In the genomic region with DNA sequence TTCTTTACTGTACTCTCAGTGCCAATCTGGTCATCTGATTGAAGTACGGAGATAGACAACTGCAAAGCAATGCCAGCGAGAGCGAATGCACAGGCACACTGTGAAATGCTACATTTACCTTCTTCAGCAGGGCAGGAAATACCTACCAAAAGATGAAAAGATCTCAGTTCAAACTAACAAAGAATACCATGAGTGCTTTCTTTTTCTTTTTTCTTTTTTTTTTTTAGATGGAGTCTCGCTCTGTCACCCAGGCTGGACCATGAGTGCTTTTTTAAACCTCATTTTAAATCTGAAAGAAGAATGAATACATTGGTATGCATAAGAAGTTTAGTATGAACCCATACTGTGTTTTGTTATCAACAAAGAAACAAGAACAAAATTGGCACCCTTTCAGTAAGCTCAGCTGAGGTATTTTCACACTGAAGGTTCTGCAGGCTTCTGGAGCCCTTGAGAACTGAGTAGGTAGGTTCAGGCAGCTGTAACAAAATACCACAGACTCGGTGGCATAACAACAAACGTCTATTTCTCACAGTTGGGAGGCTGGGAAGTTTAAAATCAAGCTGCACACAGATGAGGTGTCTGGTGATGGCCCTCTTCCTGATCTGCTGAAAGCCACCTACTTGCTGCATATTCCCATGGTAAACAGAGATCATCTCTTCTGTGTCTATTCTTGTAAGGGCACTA, we compare ENCODE assay signal across 17 cellular contexts. TPM values are rescaled to one million over a fixed set of nuclear protein-coding genes. Genes with fewer than 3 reads are reported as not detected.
A peak's percentile ranks its signal among the peaks of the same experiment; 100 is the strongest.
DNase-seq lines count a peak whose midpoint lies in the region; ATAC-seq and TF ChIP-seq lines count a peak whose summit lies in the region.
"Had no signal": no experiment of that assay in that cellular context is flagged by ENCODE, and none has a peak within 500 bp of the region (broad histone marks: within the 10 kb centered on the region; RNA-seq: fewer than 3 reads in every experiment).

No MANE protein-coding gene starts in this region.

- no peak overlapping the region for H3K56ac ChIP-seq in IMR-90 (ENCODE audit: extremely low read depth, insufficient read depth, low read length)
- no peak overlapping the region for H3K56ac ChIP-seq in mesendoderm (ENCODE audit: low read length)

- H2BK5ac ChIP-seq in IMR-90 (ENCODE audit: low read depth, low read length, poor library complexity, severe bottlenecking) (no peak overlapping the region), mesendoderm (ENCODE audit: low read length) (no peak overlapping the region)

- no peak for TF ChIP-seq POLR2A in IMR-90 (IDR thresholded peaks at IDR 0.05; ENCODE audit: low read depth, low read length)

- H3K4me1 ChIP-seq in IMR-90 (ENCODE audit: control insufficient read depth, insufficient read depth, low read length) (peaks cover 15% of the 10 kb centered on the region), mesendoderm (ENCODE audit: control insufficient read depth, low read depth, low read length) (no peaks in the 10 kb centered on the region), mammary epithelial cell (ENCODE audit: insufficient read depth, low read length) (peaks cover 43% of the 10 kb centered on the region)
- H3K4me1 ChIP-seq: SJSA1 had no signal

- WGBS in IMR-90 (ENCODE audit: extremely low coverage in 2 of 2, insufficient read length in 1 of 2), 2 experiments: no CpG with 5 or more reads among the region's 6 CpGs
- no CpG with 5 or more reads among the region's 6 CpGs for WGBS in mesendoderm (ENCODE audit: extremely low coverage, insufficient coverage, low lambda C conversion rate)
- WGBS in mammary epithelial cell (ENCODE audit: low coverage, missing lambda C conversion rate): 63% methylated on average over 5 of the region's 6 CpGs

- dilution Hi-C loops in IMR-90 (cut with HindIII; ENCODE audit: low sequenced_read_pairs, unreplicated experiment) (no loop called here), mammary epithelial cell (cut with HindIII; ENCODE audit: low sequenced_read_pairs) (loop anchor here (5.0 kb wide), 1 partner anchor 101 kb away; no protein-coding TSS in a partner anchor)

- intact Hi-C loops in IMR-90 (cut with micrococcal nuclease) (loop anchor here (5.0 to 10.0 kb wide), 2 partner anchors 191 to 531 kb away; a partner anchor contains a TSS), mammary epithelial cell (cut with micrococcal nuclease) (no loop called here)
- intact Hi-C loops in activated T-helper 2 cell treated with anti-CD3 and anti-CD28 coated beads, Interferon-gamma antibody, Interleukin-2, Interleukin-4, amounts not matched to agents 10 μg/mL and 5 μg/mL and 100 μg/mL, durations not matched to agents 14 hours and 24 hours and 36 hours (cut with micrococcal nuclease): loop anchor here (5.0 to 10.0 kb wide), 2 partner anchors 34 to 249 kb away; a partner anchor contains a TSS

- H2BK20ac ChIP-seq in IMR-90 (ENCODE audit: low read depth, low read length): no peak overlapping the region

- no peak for TF ChIP-seq RAD21 in IMR-90 (IDR thresholded peaks at IDR 0.05; ENCODE audit: low read length)

- DNase-seq in DMS79 (lab: John Stamatoyannopoulos, UW): peak; percentile 17
- peak; percentile 36 for DNase-seq in IMR-90
- no peak for DNase-seq in activated T-helper 2 cell treated with anti-CD3 and anti-CD28 coated beads, Interferon-gamma antibody, Interleukin-2, Interleukin-4, amounts not matched to agents 10 μg/mL and 5 μg/mL and 100 μg/mL, durations not matched to agents 14 hours and 24 hours and 36 hours (ENCODE audit: low spot score)
- no peak for DNase-seq in naive B cell
- DNase-seq in mesendoderm: no peak
- DNase-seq in NCI-H1092 (lab: John Stamatoyannopoulos, UW): no peak
- no peak for DNase-seq in mammary epithelial cell
- DNase-seq in GM13977 (ENCODE audit: low spot score): no peak
- DNase-seq: GF-D8, H7, hippocampal formation, left ventricle myocardium inferior, NCI-H2081 treated with DMSO at 0.1 percent for 48 hours had no signal

- H3K4me1 Mint-ChIP-seq in activated T-helper 2 cell treated with anti-CD3 and anti-CD28 coated beads, Interferon-gamma antibody, Interleukin-2, Interleukin-4, amounts not matched to agents 10 μg/mL and 5 μg/mL and 100 μg/mL, durations not matched to agents 14 hours and 24 hours and 36 hours (ENCODE audit: low read depth): peaks cover 75% of the 10 kb centered on the region
- peaks cover 66 to 90% (median 75%) of the 10 kb centered on the region in 3 donors for H3K4me1 Mint-ChIP-seq in naive B cell

- CTCF ChIA-PET in IMR-90 (lab: Yijun Ruan, JAX) (interaction anchor here (0.6 to 1.4 kb wide), 2 partner anchors 102 to 174 kb away, joined by 3 read pairs; no protein-coding TSS in a partner anchor), mammary epithelial cell (lab: Charles Lee; ENCODE audit: low non-redundant PET) (no interaction called here)

- no peaks in the 10 kb centered on the region for H3K9me3 Mint-ChIP-seq in activated T-helper 2 cell treated with anti-CD3 and anti-CD28 coated beads, Interferon-gamma antibody, Interleukin-2, Interleukin-4, amounts not matched to agents 10 μg/mL and 5 μg/mL and 100 μg/mL, durations not matched to agents 14 hours and 24 hours and 36 hours
- H3K9me3 Mint-ChIP-seq in naive B cell: peaks cover 0 to 5% (median 1%) of the 10 kb centered on the region in 7 donors
- H3K9me3 Mint-ChIP-seq: CD14-positive monocyte had no signal

- no peak overlapping the region for H2AK9ac ChIP-seq in IMR-90 (replicated peaks; ENCODE audit: low read depth, low read length, poor library complexity)

- peak overlapping the region; percentile 6 for H3K27ac Mint-ChIP-seq in activated T-helper 2 cell treated with anti-CD3 and anti-CD28 coated beads, Interferon-gamma antibody, Interleukin-2, Interleukin-4, amounts not matched to agents 10 μg/mL and 5 μg/mL and 100 μg/mL, durations not matched to agents 14 hours and 24 hours and 36 hours
- peak overlapping the region; percentile 34 to 93 (median 73) for H3K27ac Mint-ChIP-seq in naive B cell

- H4K20me1 ChIP-seq in IMR-90 (ENCODE audit: insufficient read depth, low read length) (no peaks in the 10 kb centered on the region), mammary epithelial cell (ENCODE audit: insufficient read depth, low read length) (no peaks in the 10 kb centered on the region)

- TF ChIP-seq CTCF in IMR-90 (conservative IDR thresholded peaks at IDR 0.05; ENCODE audit: low read depth, low read length): no peak
- no peak for TF ChIP-seq CTCF in mammary epithelial cell (conservative IDR thresholded peaks at IDR 0.05 in 1 of 2, IDR thresholded peaks at IDR 0.05 in 1 of 2; ENCODE audit: extremely low read depth in 1 of 2, insufficient read depth in 1 of 2, low read depth in 1 of 2, low read length in 2 of 2)
- TF ChIP-seq CTCF in GM13977 (IDR thresholded peaks at IDR 0.05; ENCODE audit: extremely low read depth, insufficient read depth, missing control alignments): no peak

- ATAC-seq in IMR-90 (ENCODE audit: low read depth): no peak
- ATAC-seq in naive B cell (ENCODE audit: low read depth in 2 of 2): no peak

- no peak overlapping the region for H4K91ac ChIP-seq in IMR-90 (ENCODE audit: insufficient read depth, low read depth, low read length)

- no peak overlapping the region; the same call in 1 of the 2 replicates for H3K18ac ChIP-seq in IMR-90 (ENCODE audit: low read depth, low read length)
- no peak overlapping the region for H3K18ac ChIP-seq in mesendoderm (ENCODE audit: low read length)

- no peak overlapping the region for H4K5ac ChIP-seq in IMR-90 (ENCODE audit: low read depth, low read length)
- H4K5ac ChIP-seq in mesendoderm (ENCODE audit: low read length): no peak overlapping the region

- H3K4me2 ChIP-seq in IMR-90 (ENCODE audit: low read depth, low read length) (no peak overlapping the region), mesendoderm (ENCODE audit: low read length) (no peak overlapping the region), mammary epithelial cell (ENCODE audit: insufficient read depth, low read depth, low read length) (no peak overlapping the region)

- H3K14ac ChIP-seq in IMR-90 (replicated peaks; ENCODE audit: low read depth, low read length): 0 out of 2 replicates have a peak overlapping the region, but pooled peaks have one; percentile 34

- POLR2A ChIA-PET in IMR-90 (lab: Charles Lee; ENCODE audit: unreplicated experiment): no interaction called here

- H4K8ac ChIP-seq in IMR-90 (ENCODE audit: low read depth in 2 of 2, low read length in 2 of 2) (no peak overlapping the region), mesendoderm (ENCODE audit: low read depth, low read length) (no peak overlapping the region)

- H3K4me3 Mint-ChIP-seq in activated T-helper 2 cell treated with anti-CD3 and anti-CD28 coated beads, Interferon-gamma antibody, Interleukin-2, Interleukin-4, amounts not matched to agents 10 μg/mL and 5 μg/mL and 100 μg/mL, durations not matched to agents 14 hours and 24 hours and 36 hours (ENCODE audit: low read depth): peak overlapping the region; percentile 31
- peak overlapping the region in 7 of 8 donors; percentile 28 to 73 (median 47) for H3K4me3 Mint-ChIP-seq in naive B cell
- H3K4me3 Mint-ChIP-seq: CD14-positive monocyte had no signal

- H3K4ac ChIP-seq in IMR-90 (ENCODE audit: low read depth, low read length) (no peak overlapping the region), mesendoderm (ENCODE audit: low read depth, low read length) (no peak overlapping the region)

- H3K36me3 Mint-ChIP-seq in activated T-helper 2 cell treated with anti-CD3 and anti-CD28 coated beads, Interferon-gamma antibody, Interleukin-2, Interleukin-4, amounts not matched to agents 10 μg/mL and 5 μg/mL and 100 μg/mL, durations not matched to agents 14 hours and 24 hours and 36 hours (ENCODE audit: low read depth): no peaks in the 10 kb centered on the region
- no peaks in the 10 kb centered on the region for H3K36me3 Mint-ChIP-seq in naive B cell
- H3K36me3 Mint-ChIP-seq: CD14-positive monocyte had no signal

- H3K27ac ChIP-seq in IMR-90 (ENCODE audit: insufficient read depth, low read length): no peak overlapping the region
- no peak overlapping the region for H3K27ac ChIP-seq in mesendoderm (ENCODE audit: low read depth, low read length)
- no peak overlapping the region for H3K27ac ChIP-seq in mammary epithelial cell (ENCODE audit: insufficient read depth, low read depth, low read length)
- H3K27ac ChIP-seq: esophagus muscularis mucosa, left ventricle myocardium inferior, SJSA1, VCaP had no signal

- H3K9me1 ChIP-seq in IMR-90 (ENCODE audit: insufficient read depth, low read length): no peaks in the 10 kb centered on the region

- H3K79me2 ChIP-seq in mesendoderm (ENCODE audit: control insufficient read depth, insufficient read depth, low read length) (no peaks in the 10 kb centered on the region), mammary epithelial cell (ENCODE audit: insufficient read depth, low read length) (no peaks in the 10 kb centered on the region)

- H3K79me1 ChIP-seq in IMR-90 (ENCODE audit: low read depth in 1 of 2, low read length in 2 of 2) (no peaks in the 10 kb centered on the region), mesendoderm (ENCODE audit: low read length) (no peaks in the 10 kb centered on the region)

- H3K4me3 ChIP-seq in IMR-90 (ENCODE audit: insufficient read depth, low read depth, low read length) (no peak overlapping the region), mesendoderm (ENCODE audit: low read length) (no peak overlapping the region), mammary epithelial cell (replicated peaks in 1 of 3; ENCODE audit: insufficient read depth in 1 of 3, low read depth in 2 of 3, low read length in 3 of 3) (no peak overlapping the region)
- H3K4me3 ChIP-seq: esophagus muscularis mucosa, left ventricle myocardium inferior, SJSA1 had no signal

- no peak overlapping the region for H3K23ac ChIP-seq in IMR-90 (ENCODE audit: low read depth, low read length)
- H3K23ac ChIP-seq in mesendoderm (ENCODE audit: low read length): no peak overlapping the region

- BruUV-seq in IMR-90 (replicated peaks; lab: Mats Ljungman, UMichigan) (no TSS peak), mammary epithelial cell (replicated peaks; lab: Mats Ljungman, UMichigan) (no TSS peak)

- H2BK15ac ChIP-seq in IMR-90 (ENCODE audit: low read depth, low read length) (no peak overlapping the region), mesendoderm (replicated peaks; ENCODE audit: low read depth) (no peak overlapping the region)

- in situ Hi-C loops in IMR-90 (cut with MboI; ENCODE audit: low sequenced_read_pairs) (loop anchor here (10.0 kb wide), 3 partner anchors 109 to 539 kb away; no protein-coding TSS in a partner anchor), mammary epithelial cell (cut with MboI; ENCODE audit: low sequenced_read_pairs in 2 of 2) (loop anchor here in 1 of 2 donors (10.0 kb wide), 1 partner anchor 179 kb away; no protein-coding TSS in a partner anchor), GM13977 (cut with MboI; ENCODE audit: low pct_unique_long_range_greater_than_20kb, low sequenced_read_pairs, unreplicated experiment) (loop anchor here (10.0 kb wide), 2 partner anchors 169 to 219 kb away; a partner anchor contains a TSS)

- H3K9ac ChIP-seq in IMR-90 (ENCODE audit: low read depth, low read length): no peak overlapping the region
- H3K9ac ChIP-seq in mesendoderm (ENCODE audit: low read length): no peak overlapping the region
- no peak overlapping the region for H3K9ac ChIP-seq in mammary epithelial cell (ENCODE audit: insufficient read depth, low read length)

- no peaks in the 10 kb centered on the region for H3K9me3 ChIP-seq in IMR-90 (ENCODE audit: control insufficient read depth, insufficient read depth, low read length)
- H3K9me3 ChIP-seq in mammary epithelial cell (replicated peaks; ENCODE audit: insufficient read depth, low read length): no peaks in the 10 kb centered on the region
- H3K9me3 ChIP-seq: esophagus muscularis mucosa, left ventricle myocardium inferior, SJSA1 had no signal

- H2AK5ac ChIP-seq in IMR-90 (ENCODE audit: low read depth, low read length): no peak overlapping the region
- H2AK5ac ChIP-seq in mesendoderm (ENCODE audit: low read length): no peak overlapping the region

- H2AFZ ChIP-seq in IMR-90 (replicated peaks; ENCODE audit: low read length, poor library complexity) (no peak overlapping the region), mammary epithelial cell (ENCODE audit: low read depth, low read length) (no peak overlapping the region)

- H3K27me3 Mint-ChIP-seq in activated T-helper 2 cell treated with anti-CD3 and anti-CD28 coated beads, Interferon-gamma antibody, Interleukin-2, Interleukin-4, amounts not matched to agents 10 μg/mL and 5 μg/mL and 100 μg/mL, durations not matched to agents 14 hours and 24 hours and 36 hours (ENCODE audit: low read depth): no peaks in the 10 kb centered on the region
- H3K27me3 Mint-ChIP-seq in naive B cell: no peaks in the 10 kb centered on the region

- H3K27me3 ChIP-seq in IMR-90 (ENCODE audit: control insufficient read depth, insufficient read depth, low read length): no peaks in the 10 kb centered on the region
- peaks cover 1% of the 10 kb centered on the region for H3K27me3 ChIP-seq in mesendoderm (ENCODE audit: insufficient read depth, low read length, poor library complexity)
- no peaks in the 10 kb centered on the region for H3K27me3 ChIP-seq in mammary epithelial cell (ENCODE audit: insufficient read depth, low read length)
- H3K27me3 ChIP-seq: SJSA1 had no signal

- H2BK120ac ChIP-seq in IMR-90 (ENCODE audit: low read depth, low read length) (no peak overlapping the region), mesendoderm (ENCODE audit: low read depth, low read length) (no peak overlapping the region)

- H3K36me3 ChIP-seq in IMR-90 (ENCODE audit: control insufficient read depth, insufficient read depth, low read length) (no peaks in the 10 kb centered on the region), mesendoderm (ENCODE audit: control insufficient read depth, insufficient read depth, low read length) (no peaks in the 10 kb centered on the region), mammary epithelial cell (ENCODE audit: insufficient read depth, low read length) (no peaks in the 10 kb centered on the region)
- H3K36me3 ChIP-seq: esophagus muscularis mucosa, left ventricle myocardium inferior, SJSA1 had no signal

RNA-seq across cellular contexts. Expression of a gene that starts 1.7 kb away (rescaled TPM):
- total RNA-seq in IMR-90 (2012; rRNA removed) (0.18 TPM in 1 of 2 replicates, not detected in the other), mammary epithelial cell (1 to 10 TPM in 1 of 2 donors, under 1 TPM in 1; 0.87 to 1.0 TPM)
- polyA plus RNA-seq in IMR-90 (2012; rRNA removed) (0.19 and 0.39 TPM in 2 replicates), naive B cell (ENCODE audit: low read depth in 6 of 6) (100 to 1,000 TPM in 4 of 6 donors, 10 to 100 TPM in 2; 42.6 to 239 (median 159) TPM), mammary epithelial cell (0.58 TPM)
- 0.34 and 0.39 TPM in 2 replicates for polyA plus RNA-seq in IMR-90 (2012; cell fraction: cytosol; rRNA removed)
- polyA plus RNA-seq in IMR-90 (2012; cell fraction: nucleus; rRNA removed; ENCODE audit: low replicate concordance): 0.15 and 0.24 TPM in 2 replicates
- 1.3 and 1.8 TPM in 2 replicates for total RNA-seq in activated T-helper 2 cell treated with anti-CD3 and anti-CD28 coated beads, Interferon-gamma antibody, Interleukin-2, Interleukin-4, amounts not matched to agents 10 μg/mL and 5 μg/mL and 100 μg/mL, durations not matched to agents 14 hours and 24 hours and 36 hours
- polyA plus RNA-seq in mesendoderm (2013, experiment 1 of 2): 0.13 TPM
- polyA plus RNA-seq in mesendoderm (2013, experiment 2 of 2): not detected
- polyA minus RNA-seq in mammary epithelial cell: 3.5 TPM
- total RNA-seq: H7, SJSA1 had no signal

RNA-seq across cellular contexts. Expression of a gene that starts 25.4 kb away (rescaled TPM):
- total RNA-seq in IMR-90 (2012; rRNA removed): 0.83 and 0.90 TPM in 2 replicates
- 0.72 and 0.86 TPM in 2 replicates for polyA plus RNA-seq in IMR-90 (2012; rRNA removed)
- 0.70 and 0.77 TPM in 2 replicates for polyA plus RNA-seq in IMR-90 (2012; cell fraction: cytosol; rRNA removed)
- 0.60 and 1.7 TPM in 2 replicates for polyA plus RNA-seq in IMR-90 (2012; cell fraction: nucleus; rRNA removed; ENCODE audit: low replicate concordance)
- total RNA-seq in activated T-helper 2 cell treated with anti-CD3 and anti-CD28 coated beads, Interferon-gamma antibody, Interleukin-2, Interleukin-4, amounts not matched to agents 10 μg/mL and 5 μg/mL and 100 μg/mL, durations not matched to agents 14 hours and 24 hours and 36 hours: 139 and 143 TPM in 2 replicates
- polyA plus RNA-seq in naive B cell (ENCODE audit: low read depth in 6 of 6): 100 to 1,000 TPM in 2 of 6 donors, 10 to 100 TPM in 4; 60.2 to 124 (median 82.6) TPM
- 0.53 TPM for polyA plus RNA-seq in mesendoderm (2013, experiment 1 of 2)
- polyA plus RNA-seq in mesendoderm (2013, experiment 2 of 2): 0.46 TPM
- total RNA-seq in mammary epithelial cell: 10 to 100 TPM in 1 of 2 donors, 1 to 10 TPM in 1; 1.5 to 10.5 TPM
- 2.6 TPM for polyA plus RNA-seq in mammary epithelial cell
- polyA minus RNA-seq in mammary epithelial cell: 6.5 TPM
- total RNA-seq: H7, SJSA1 had no signal

Comparison
In these comparisons a context has a peak if more than half of its experiments do, and no peak if none do; other contexts are left out.
1. DNase-seq: peak in DMS79 (single experiment) and IMR-90 (single experiment); none in activated T-helper 2 cell treated with anti-CD3 and anti-CD28 coated beads, Interferon-gamma antibody, Interleukin-2, Interleukin-4, amounts not matched to agents 10 μg/mL and 5 μg/mL and 100 μg/mL, durations not matched to agents 14 hours and 24 hours and 36 hours (single experiment), naive B cell (single experiment), mesendoderm (single experiment), NCI-H1092 (single experiment), mammary epithelial cell (single experiment) and GM13977 (single experiment).
2. RNA of a gene that starts 25.4 kb away (total RNA-seq): 139 to 143 TPM in activated T-helper 2 cell treated with anti-CD3 and anti-CD28 coated beads, Interferon-gamma antibody, Interleukin-2, Interleukin-4, amounts not matched to agents 10 μg/mL and 5 μg/mL and 100 μg/mL, durations not matched to agents 14 hours and 24 hours and 36 hours; 1.5 to 10.5 TPM in mammary epithelial cell and 0.83 to 0.90 TPM in IMR-90; every median in the first group is over 10 times any median in the second.